Comparison of ENCODE assay signal across 17 cellular contexts in genomic region chr1:47765236-47765635, GRCh38.
DNase-seq lines count a peak whose midpoint lies in the region; ATAC-seq and TF ChIP-seq lines count a peak whose summit lies in the region.
"Had no signal": no experiment of that assay in that cellular context is flagged by ENCODE, and none has a peak within 500 bp of the region (broad histone marks: within the 10 kb centered on the region; RNA-seq: fewer than 3 reads in every experiment).

No MANE protein-coding gene starts in this region.

- H3K4me3 Mint-ChIP-seq in nephron progenitor cell (no peak overlapping the region), mesothelial cell of epicardium (no peak overlapping the region), glutamatergic neuron (ENCODE audit: unreplicated experiment) (no peak overlapping the region), type B pancreatic cell (no peak overlapping the region)
- H3K4me3 Mint-ChIP-seq: CD8-positive, alpha-beta memory T cell had no signal

- no peak for TF ChIP-seq CTCF in nephron progenitor cell (IDR thresholded peaks at IDR 0.05)
- TF ChIP-seq CTCF in mesothelial cell of epicardium (IDR thresholded peaks at IDR 0.05; ENCODE audit: unreplicated experiment), result no peak
- no peak for TF ChIP-seq CTCF in glutamatergic neuron (IDR thresholded peaks at IDR 0.05; ENCODE audit: partially characterized antibody, unreplicated experiment)
- TF ChIP-seq CTCF in type B pancreatic cell (conservative IDR thresholded peaks at IDR 0.05), result no peak

- ATAC-seq in Right ventricle myocardium superior (ENCODE audit: poor library complexity) (peak; percentile 64), left ventricle myocardium superior (peak; percentile 66)

- peaks cover 16% of the 10 kb centered on the region for H3K36me3 Mint-ChIP-seq in nephron progenitor cell (ENCODE audit: low read depth)
- no peaks in the 10 kb centered on the region for H3K36me3 Mint-ChIP-seq in mesothelial cell of epicardium
- H3K36me3 Mint-ChIP-seq in glutamatergic neuron (ENCODE audit: unreplicated experiment), result no peaks in the 10 kb centered on the region
- no peaks in the 10 kb centered on the region for H3K36me3 Mint-ChIP-seq in type B pancreatic cell
- H3K36me3 Mint-ChIP-seq: CD8-positive, alpha-beta memory T cell had no signal

- DNase-seq in Right ventricle myocardium superior (peak; percentile 73), left ventricle myocardium superior (peak; percentile 74), nephron progenitor cell (no peak), mesothelial cell of epicardium (ENCODE audit: low spot score in 2 of 2, unreplicated experiment in 2 of 2) (no peak), EL (no peak), glutamatergic neuron (no peak), type B pancreatic cell (ENCODE audit: extremely low spot score, unreplicated experiment) (no peak)
- DNase-seq: DMS 273 treated with DMSO at 0.1 percent for 48 hours, DMS79 treated with DMSO at 0.1 percent for 48 hours, HCEC 1CT, KBM-7, MM.1S, NCI-H2029, NCI-H446, NCI-H524 treated with DMSO at 0.1 percent for 48 hours, NCI-H774 had no signal

- intact Hi-C loops in Right ventricle myocardium superior (cut with DNase I) (no loop called here), left ventricle myocardium superior (cut with micrococcal nuclease) (no loop called here)

- H3K4me1 Mint-ChIP-seq in nephron progenitor cell (peaks cover 56% of the 10 kb centered on the region), mesothelial cell of epicardium (peaks cover 17% of the 10 kb centered on the region), glutamatergic neuron (ENCODE audit: low read depth, unreplicated experiment) (no peaks in the 10 kb centered on the region), type B pancreatic cell (ENCODE audit: unreplicated experiment) (peaks cover 21% of the 10 kb centered on the region)
- H3K4me1 Mint-ChIP-seq: CD8-positive, alpha-beta memory T cell had no signal

- H3K27ac Mint-ChIP-seq in nephron progenitor cell (peak overlapping the region; percentile 59), mesothelial cell of epicardium (no peak overlapping the region), glutamatergic neuron (ENCODE audit: unreplicated experiment) (no peak overlapping the region), type B pancreatic cell (no peak overlapping the region)
- H3K27ac Mint-ChIP-seq: CD8-positive, alpha-beta memory T cell had no signal

- H3K9me3 Mint-ChIP-seq in nephron progenitor cell (no peaks in the 10 kb centered on the region), mesothelial cell of epicardium (no peaks in the 10 kb centered on the region), glutamatergic neuron (ENCODE audit: unreplicated experiment) (peaks cover 2% of the 10 kb centered on the region), type B pancreatic cell (no peaks in the 10 kb centered on the region)

- H3K27me3 Mint-ChIP-seq in nephron progenitor cell (ENCODE audit: low read depth, poor library complexity) (peaks cover 13% of the 10 kb centered on the region), mesothelial cell of epicardium (ENCODE audit: low read depth) (peaks cover 17% of the 10 kb centered on the region), glutamatergic neuron (ENCODE audit: unreplicated experiment) (peaks cover 6% of the 10 kb centered on the region), type B pancreatic cell (peaks cover 10% of the 10 kb centered on the region)

Comparison
In these comparisons a context has a peak if more than half of its experiments do, and no peak if none do; other contexts are left out.
1. DNase-seq: peak in Right ventricle myocardium superior (single experiment) and left ventricle myocardium superior (single experiment); none in nephron progenitor cell (single experiment), mesothelial cell of epicardium (0 of 2), EL (single experiment), glutamatergic neuron (single experiment) and type B pancreatic cell (single experiment).